Comparison of ENCODE assay signal across 15 cellular contexts in genomic region chr6:12528581-12529363, GRCh38.
A peak's percentile ranks its signal among the peaks of the same experiment; 100 is the strongest.
DNase-seq lines count a peak whose midpoint lies in the region; ATAC-seq and TF ChIP-seq lines count a peak whose summit lies in the region.
"Had no signal": no experiment of that assay in that cellular context is flagged by ENCODE, and none has a peak within 500 bp of the region (broad histone marks: within the 10 kb centered on the region; RNA-seq: fewer than 3 reads in every experiment).

No MANE protein-coding gene starts in this region.

- H3K27me3 ChIP-seq in Panc1 (ENCODE audit: control insufficient read depth, insufficient read depth, low read length): no peaks in the 10 kb centered on the region
- H3K27me3 ChIP-seq in left ventricle myocardium inferior (ENCODE audit: low read depth): no peaks in the 10 kb centered on the region
- no peaks in the 10 kb centered on the region for H3K27me3 ChIP-seq in osteoblast (ENCODE audit: insufficient read depth, low read length)
- no peaks in the 10 kb centered on the region for H3K27me3 ChIP-seq in aorta (ENCODE audit: control insufficient read depth in 1 of 2, insufficient read depth in 2 of 2, low read length in 1 of 2)

- no peak overlapping the region for H3K4me2 ChIP-seq in osteoblast (ENCODE audit: insufficient read depth, low read length)

- CTCF ChIA-PET in Panc1 (lab: Charles Lee): no interaction called here

- H3K4me3 ChIP-seq in Panc1 (ENCODE audit: low read depth in 2 of 2, low read length in 2 of 2): no peak overlapping the region
- H3K4me3 ChIP-seq in left ventricle myocardium inferior: no peak overlapping the region
- H3K4me3 ChIP-seq in osteoblast (ENCODE audit: insufficient read depth, low read length): no peak overlapping the region
- H3K4me3 ChIP-seq in aorta (ENCODE audit: low read length in 2 of 2): no peak overlapping the region

- in situ Hi-C loops in Panc1 (cut with HindIII; ENCODE audit: low pct_unique_long_range_greater_than_20kb, low sequenced_read_pairs): no loop called here

- TF ChIP-seq CTCF in Panc1 (IDR thresholded peaks at IDR 0.05): no peak
- no peak for TF ChIP-seq CTCF in left ventricle myocardium inferior (IDR thresholded peaks at IDR 0.05; ENCODE audit: borderline replicate concordance)
- TF ChIP-seq CTCF in osteoblast (IDR thresholded peaks at IDR 0.05; ENCODE audit: extremely low read depth, low read depth, low read length): no peak

- H3K4me1 ChIP-seq in Panc1 (ENCODE audit: control insufficient read depth, insufficient read depth, low read length): peaks cover 8% of the 10 kb centered on the region
- H3K4me1 ChIP-seq in left ventricle myocardium inferior: peaks cover 28% of the 10 kb centered on the region
- H3K4me1 ChIP-seq in osteoblast (ENCODE audit: insufficient read depth, low read length): peaks cover 5% of the 10 kb centered on the region
- H3K4me1 ChIP-seq in aorta (ENCODE audit: control insufficient read depth in 1 of 2, insufficient read depth in 2 of 2, low read length in 2 of 2): no peaks in the 10 kb centered on the region

- POLR2A ChIA-PET in Panc1 (lab: Charles Lee): no interaction called here

- ATAC-seq in Panc1 (no peak), GM18498 (IDR thresholded peaks at IDR 0.05; ENCODE audit: unreplicated experiment) (no peak), aorta (ENCODE audit: low FRiP score) (no peak)
- ATAC-seq: stimulated activated naive CD8-positive, alpha-beta T cell treated with anti-CD3 and anti-CD28 coated beads, Interleukin-15, Interleukin-2, amounts not matched to agents 100 U/mL and 50 U/mL, for 24 hours; T-cell had no signal

- H3K79me2 ChIP-seq in osteoblast (ENCODE audit: insufficient read depth, low read length): no peaks in the 10 kb centered on the region

- H3K36me3 ChIP-seq in Panc1 (ENCODE audit: control insufficient read depth, insufficient read depth, low read length): no peaks in the 10 kb centered on the region
- no peaks in the 10 kb centered on the region for H3K36me3 ChIP-seq in left ventricle myocardium inferior
- H3K36me3 ChIP-seq in osteoblast (ENCODE audit: insufficient read depth, low read length): no peaks in the 10 kb centered on the region
- H3K36me3 ChIP-seq in aorta (ENCODE audit: control insufficient read depth in 1 of 2, insufficient read depth in 2 of 2, low read length in 1 of 2): no peaks in the 10 kb centered on the region

- DNase-seq in ELF-1 (ENCODE audit: low read depth, low spot score) (peak; percentile 90), Panc1 (ENCODE audit: low read depth, low spot score) (no peak), left ventricle myocardium inferior (no peak), osteoblast (ENCODE audit: insufficient read length, low spot score, missing footprints) (no peak), aorta (no peak), iPS-NIHi7 (ENCODE audit: extremely low spot score) (no peak), HPDE6-E6E7 (ENCODE audit: extremely low spot score) (no peak)
- DNase-seq: glutamatergic neuron; kidney; NCI-H2081 treated with DMSO at 0.1 percent for 48 hours; posterior cingulate gyrus; stimulated activated naive CD8-positive, alpha-beta T cell treated with anti-CD3 and anti-CD28 coated beads, Interleukin-15, Interleukin-2, amounts not matched to agents 100 U/mL and 50 U/mL, for 24 hours; T-cell had no signal

- H2AFZ ChIP-seq in osteoblast (ENCODE audit: low read length): peak overlapping the region; percentile 52

- 78 to 81% methylated on average over 8 of the region's 8 CpGs for WGBS in aorta, 2 donors

- no TSS peak for BruUV-seq in Panc1 (replicated peaks; lab: Mats Ljungman, UMichigan)

- H3K9me3 ChIP-seq in Panc1 (ENCODE audit: control insufficient read depth, insufficient read depth, low read depth, low read length) (no peaks in the 10 kb centered on the region), left ventricle myocardium inferior (replicated peaks) (peaks cover 14% of the 10 kb centered on the region), osteoblast (ENCODE audit: low read depth, low read length) (no peaks in the 10 kb centered on the region), aorta (ENCODE audit: control insufficient read depth, low read length) (no peaks in the 10 kb centered on the region)

- H3K27ac ChIP-seq in Panc1 (ENCODE audit: low read length): peak overlapping the region; percentile 72
- peak overlapping the region; percentile 52 for H3K27ac ChIP-seq in left ventricle myocardium inferior (replicated peaks)
- H3K27ac ChIP-seq in osteoblast (ENCODE audit: low read depth, low read length): no peak overlapping the region
- H3K27ac ChIP-seq in aorta (ENCODE audit: low read depth in 1 of 2, low read length in 2 of 2): no peak overlapping the region
- H3K27ac ChIP-seq: epithelial cell of prostate had no signal

- intact Hi-C loops in Panc1 (cut with micrococcal nuclease; ENCODE audit: unreplicated experiment): no loop called here
- intact Hi-C loops in left ventricle myocardium inferior (cut with micrococcal nuclease): no loop called here
- intact Hi-C loops in aorta (cut with DNase I): no loop called here

- no peaks in the 10 kb centered on the region for H4K20me1 ChIP-seq in osteoblast (ENCODE audit: insufficient read depth, low read length)

Comparison
In these comparisons a context has a peak if more than half of its experiments do, and no peak if none do; other contexts are left out.
1. H3K27ac ChIP-seq: peak in Panc1 (single experiment) and left ventricle myocardium inferior (single experiment); none in osteoblast (single experiment) and aorta (0 of 2).